In the genomic region with DNA sequence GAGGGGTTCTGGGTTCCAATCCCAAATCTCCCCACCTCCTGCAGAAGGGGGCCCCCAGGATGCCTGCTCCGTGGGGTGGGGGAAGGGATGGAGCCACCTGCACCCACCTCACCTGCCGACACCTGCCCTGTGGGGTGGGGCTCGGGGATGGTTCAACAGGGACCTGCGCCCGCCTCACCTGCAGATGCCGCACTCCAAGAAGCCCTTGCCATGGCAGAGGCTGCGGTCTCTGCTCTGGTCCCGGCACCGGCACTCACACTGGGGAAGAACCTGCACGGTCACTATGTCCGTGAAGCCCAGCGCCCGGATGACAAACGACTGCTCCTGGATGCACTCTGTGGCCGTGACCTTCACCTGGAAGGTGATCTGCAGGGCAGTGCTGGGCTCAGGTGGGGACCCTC, we compare ENCODE assay signal across 17 cellular contexts.
"Had no signal": no experiment of that assay in that cellular context is flagged by ENCODE, and none has a peak within 500 bp of the region (broad histone marks: within the 10 kb centered on the region; RNA-seq: fewer than 3 reads in every experiment).

No MANE protein-coding gene starts in this region.

- H3K27ac ChIP-seq: dorsolateral prefrontal cortex, epithelial cell of prostate, foreskin keratinocyte, tibial artery had no signal

- H3K36me3 Mint-ChIP-seq: WTC11 had no signal

- H3K4me1 ChIP-seq: foreskin keratinocyte had no signal

- H3K9me3 Mint-ChIP-seq: activated naive CD4-positive, alpha-beta T cell treated with anti-CD3 and anti-CD28 coated beads, Interleukin-2, amount 50 U/mL, for 72 hours; endodermal cell; naive thymus-derived CD8-positive, alpha-beta T cell; T-helper 2 cell treated with Interferon-gamma antibody and Interleukin-4, amounts not matched to agents 5 μg/mL and 100 μg/mL, for 36 hours; WTC11 had no signal

- ATAC-seq: activated CD4-positive, alpha-beta T cell treated with anti-CD3 and anti-CD28 coated beads for 36 hours; activated naive CD4-positive, alpha-beta T cell treated with anti-CD3 and anti-CD28 coated beads, Interleukin-2, amount 50 U/mL, for 72 hours; foreskin keratinocyte; naive thymus-derived CD8-positive, alpha-beta T cell; stimulated activated naive CD8-positive, alpha-beta T cell treated with anti-CD3 and anti-CD28 coated beads, Interleukin-15, Interleukin-2, amounts not matched to agents 100 U/mL and 50 U/mL, for 24 hours; WTC11 had no signal

- H3K4me1 Mint-ChIP-seq: endodermal cell, WTC11 had no signal

- H3K27ac Mint-ChIP-seq: activated CD4-positive, alpha-beta T cell treated with anti-CD3 and anti-CD28 coated beads for 36 hours; endodermal cell; T-helper 2 cell treated with Interferon-gamma antibody and Interleukin-4, amounts not matched to agents 5 μg/mL and 100 μg/mL, for 36 hours; WTC11 had no signal

- H3K36me3 ChIP-seq: tibial artery had no signal

- H3K4me3 ChIP-seq: dorsolateral prefrontal cortex, tibial artery had no signal

- H3K9me3 ChIP-seq: tibial artery had no signal

- H3K27me3 Mint-ChIP-seq: activated CD4-positive, alpha-beta T cell treated with anti-CD3 and anti-CD28 coated beads for 36 hours; naive thymus-derived CD8-positive, alpha-beta T cell had no signal

- H3K4me3 Mint-ChIP-seq: activated CD4-positive, alpha-beta T cell treated with anti-CD3 and anti-CD28 coated beads for 36 hours; endodermal cell; naive thymus-derived CD8-positive, alpha-beta T cell; T-helper 2 cell treated with Interferon-gamma antibody and Interleukin-4, amounts not matched to agents 5 μg/mL and 100 μg/mL, for 36 hours; WTC11 had no signal

- DNase-seq: activated CD4-positive, alpha-beta T cell treated with anti-CD3 and anti-CD28 coated beads for 36 hours; activated CD4-positive, alpha-beta T cell treated with anti-CD3 and anti-CD28 coated beads, Interleukin-2, amount 50 U/mL, for 48 hours; activated gamma-delta T cell treated with Interleukin-2 at 50 U/mL for 16 hours; dorsolateral prefrontal cortex; endodermal cell; foreskin keratinocyte; mesendoderm; nucleus accumbens; stimulated activated CD4-positive, alpha-beta T cell treated with anti-CD3 and anti-CD28 coated beads, Interleukin-2, amount 100 ng/mL, for 24 hours; stimulated activated naive CD8-positive, alpha-beta T cell treated with anti-CD3 and anti-CD28 coated beads, Interleukin-15, Interleukin-2, amounts not matched to agents 100 U/mL and 50 U/mL, for 24 hours; substantia nigra; tibial artery had no signal
